Comparison of ENCODE assay signal across 1 cellular context in genomic region chr6:45115696-45116095, GRCh38.
TF ChIP-seq lines count a peak whose summit lies in the region.

No MANE protein-coding gene starts in this region.

TF ChIP-seq in WTC11, 78 proteins besides CTCF, POLR2A, EP300 and RAD21 (continued from another document):
- no peak for TF ChIP-seq JAZF1 (CRISPR knock-in tag; IDR thresholded peaks at IDR 0.05)
